12 cellular contexts compared by ENCODE assay signal in genomic region chr2:174120346-174120745, GRCh38.
DNase-seq lines count a peak whose midpoint lies in the region; TF ChIP-seq lines count a peak whose summit lies in the region.
"Had no signal": no experiment of that assay in that cellular context is flagged by ENCODE, and none has a peak within 500 bp of the region (broad histone marks: within the 10 kb centered on the region; RNA-seq: fewer than 3 reads in every experiment).

No MANE protein-coding gene starts in this region.

- H4K20me1 ChIP-seq in mammary epithelial cell (ENCODE audit: insufficient read depth, low read length) = no peaks in the 10 kb centered on the region

- no peaks in the 10 kb centered on the region for H3K9me3 ChIP-seq in MG63
- no peaks in the 10 kb centered on the region for H3K9me3 ChIP-seq in mammary epithelial cell (replicated peaks; ENCODE audit: insufficient read depth, low read length)

- dilution Hi-C loops in mammary epithelial cell (cut with HindIII; ENCODE audit: low sequenced_read_pairs) = no loop called here

- no TSS peak for BruUV-seq in mammary epithelial cell (replicated peaks; lab: Mats Ljungman, UMichigan)

- peak overlapping the region; percentile 8 for H3K4me2 ChIP-seq in mammary epithelial cell (ENCODE audit: insufficient read depth, low read depth, low read length)

- 50% methylated on average over 2 of the region's 2 CpGs for WGBS in mammary epithelial cell (ENCODE audit: low coverage, missing lambda C conversion rate)

- TF ChIP-seq CTCF in mammary epithelial cell (conservative IDR thresholded peaks at IDR 0.05 in 1 of 2, IDR thresholded peaks at IDR 0.05 in 1 of 2; ENCODE audit: extremely low read depth in 1 of 2, insufficient read depth in 1 of 2, low read depth in 1 of 2, low read length in 2 of 2) = no peak

- peak overlapping the region; percentile 16 for H3K27ac ChIP-seq in mammary epithelial cell (ENCODE audit: insufficient read depth, low read depth, low read length)

- no peaks in the 10 kb centered on the region for H3K27me3 ChIP-seq in MG63
- H3K27me3 ChIP-seq in mammary epithelial cell (ENCODE audit: insufficient read depth, low read length) = no peaks in the 10 kb centered on the region

- no peaks in the 10 kb centered on the region for H3K79me2 ChIP-seq in mammary epithelial cell (ENCODE audit: insufficient read depth, low read length)

- H3K36me3 ChIP-seq in MG63 (peaks cover 23% of the 10 kb centered on the region), mammary epithelial cell (ENCODE audit: insufficient read depth, low read length) (peaks cover 2% of the 10 kb centered on the region)

- DNase-seq in NCI-H2171 treated with DMSO at 0.1 percent for 48 hours (lab: John Stamatoyannopoulos, UW) = peak; percentile 58
- DNase-seq in NCI-H2171 (lab: John Stamatoyannopoulos, UW) = no peak
- DNase-seq in MG63 = peak; percentile 33
- DNase-seq in mammary epithelial cell = peak; percentile 60
- DNase-seq in stimulated activated CD4-positive, alpha-beta T cell treated with anti-CD3 and anti-CD28 coated beads, Interleukin-15, amount 100 ng/mL, for 48 hours (ENCODE audit: low read depth in 2 of 2) = peak; percentile 22 to 26
- no peak for DNase-seq in occipital lobe (lab: John Stamatoyannopoulos, UW)
- DNase-seq in ureter (ENCODE audit: low spot score) = no peak
- DNase-seq in foreskin melanocyte = no peak
- DNase-seq: activated effector memory CD4-positive, alpha-beta T cell treated with anti-CD3 and anti-CD28 coated beads, Interleukin-2, amount 50 U/mL, for 16 hours; islet precursor cell; NCI-H1694 treated with DMSO at 0.1 percent for 48 hours; stimulated activated naive B cell treated with anti-CD40 and anti-IgM and Interleukin-4, amounts not matched to agents 10 μg/mL and 1 μg/mL and 100 μg/mL, for 72 hours had no signal

- no peak overlapping the region for H3K9ac ChIP-seq in mammary epithelial cell (ENCODE audit: insufficient read depth, low read length)

- CTCF ChIA-PET in mammary epithelial cell (lab: Charles Lee; ENCODE audit: low non-redundant PET) = interaction anchor here (0.6 kb wide), 1 partner anchor 220 kb away, joined by 6 read pairs; no protein-coding TSS in a partner anchor

- H3K4me3 ChIP-seq in MG63 (no peak overlapping the region), mammary epithelial cell (replicated peaks in 1 of 3; ENCODE audit: insufficient read depth in 1 of 3, low read depth in 2 of 3, low read length in 3 of 3) (no peak overlapping the region)

- intact Hi-C loops in mammary epithelial cell (cut with micrococcal nuclease) = no loop called here

- peaks cover 44% of the 10 kb centered on the region for H3K4me1 ChIP-seq in mammary epithelial cell (ENCODE audit: insufficient read depth, low read length)

- H2AFZ ChIP-seq in mammary epithelial cell (ENCODE audit: low read depth, low read length) = no peak overlapping the region

- in situ Hi-C loops in mammary epithelial cell (cut with MboI; ENCODE audit: low sequenced_read_pairs in 2 of 2) = no loop called here

Comparison
In these comparisons a context has a peak if more than half of its experiments do, and no peak if none do; other contexts are left out.
1. DNase-seq: peak in NCI-H2171 treated with DMSO at 0.1 percent for 48 hours (single experiment), MG63 (single experiment), mammary epithelial cell (single experiment) and stimulated activated CD4-positive, alpha-beta T cell treated with anti-CD3 and anti-CD28 coated beads, Interleukin-15, amount 100 ng/mL, for 48 hours (2 of 2); none in NCI-H2171 (single experiment), occipital lobe (single experiment), ureter (single experiment) and foreskin melanocyte (single experiment).